Comparison of ENCODE assay signal across 25 cellular contexts in the genomic region with DNA sequence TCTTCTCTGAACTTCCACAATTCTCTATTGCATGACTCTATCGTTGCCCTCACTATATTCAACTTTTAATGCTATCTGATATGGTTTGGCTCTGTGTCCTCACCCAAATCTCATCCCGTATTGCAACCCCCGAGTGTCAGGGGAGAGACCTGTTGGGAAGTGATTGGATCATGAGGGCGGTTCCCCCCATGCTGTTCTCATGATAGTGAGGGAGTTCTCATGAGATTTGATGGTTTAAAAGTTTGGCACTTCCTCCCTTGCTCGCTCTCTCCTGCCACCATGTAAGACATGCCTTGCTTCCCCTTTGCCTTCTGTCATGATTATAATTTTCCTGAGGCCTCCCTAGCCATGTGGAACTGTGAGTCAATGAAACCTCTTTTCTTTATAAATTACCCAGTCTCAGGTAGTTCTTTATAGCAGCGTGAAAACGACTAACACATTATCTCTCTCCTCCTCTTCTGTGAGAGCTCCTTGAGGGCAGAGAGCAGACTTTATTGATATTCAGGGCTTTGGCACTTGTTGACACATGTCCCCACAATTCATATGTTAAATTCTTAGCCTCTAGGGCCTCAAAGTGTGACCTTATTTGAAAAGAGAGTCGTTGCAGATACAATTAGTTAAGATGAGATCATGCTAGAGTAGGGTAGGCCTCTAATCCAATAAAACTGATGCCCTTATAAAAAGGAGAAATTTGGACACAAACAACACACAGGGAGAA. TPM values are rescaled to one million over a fixed set of nuclear protein-coding genes. Genes with fewer than 3 reads are reported as not detected.
"Had no signal": no experiment of that assay in that cellular context is flagged by ENCODE, and none has a peak within 500 bp of the region (broad histone marks: within the 10 kb centered on the region; RNA-seq: fewer than 3 reads in every experiment).

No MANE protein-coding gene starts in this region.

- DNase-seq: activated CD4-positive, alpha-beta T cell treated with anti-CD3 and anti-CD28 coated beads for 4 hours; activated CD4-positive, alpha-beta T cell treated with anti-CD3 and anti-CD28 coated beads, Interleukin-2, amount 50 U/mL, for 4 hours; activated CD8-positive, alpha-beta memory T cell treated with anti-CD3 and anti-CD28 coated beads for 24 hours; activated effector memory CD4-positive, alpha-beta T cell treated with anti-CD3 and anti-CD28 coated beads, Interleukin-2, amount 50 U/mL, for 16 hours; activated naive CD4-positive, alpha-beta T cell treated with anti-CD3 and anti-CD28 coated beads, Interleukin-2, amount 10 ng/mL, durations not matched to agents 7 days and 5 days; activated naive CD8-positive, alpha-beta T cell treated with anti-CD3 and anti-CD28 coated beads, Interleukin-2, amount 10 ng/mL, durations not matched to agents 7 days and 5 days; dorsolateral prefrontal cortex; effector memory CD4-positive, alpha-beta T cell; heart left ventricle; hypothalamus; left lung; mucosa of descending colon; stimulated activated CD4-positive, alpha-beta T cell treated with anti-CD3 and anti-CD28 coated beads, Interleukin-4, amount 100 ng/mL, for 24 hours; uterus had no signal

- H3K27me3 ChIP-seq: brain microvascular endothelial cell, dorsolateral prefrontal cortex, heart left ventricle, left lung, uterus had no signal

- H3K27ac ChIP-seq: brain microvascular endothelial cell, coronary artery, dorsolateral prefrontal cortex, heart left ventricle, left lung, skin epidermis, thoracic aorta, uterus had no signal

- ATAC-seq: heart left ventricle; left lung; mucosa of descending colon; natural killer cell treated with Interleukin-12 subunit alpha and Interleukin-12 subunit beta and Interleukin-15 and Interleukin-18, amount 100 ng/mL, for 72 hours; sciatic nerve; stimulated activated effector memory CD8-positive, alpha-beta T cell treated with anti-CD3 and anti-CD28 coated beads, Interleukin-12 subunit alpha, Interleukin-12 subunit beta, amount 100 ng/mL, for 72 hours had no signal

- H3K9me3 ChIP-seq: heart left ventricle, left lung, mucosa of descending colon, thoracic aorta, uterus had no signal

- FAIRE-seq: astrocyte, islet of Langerhans had no signal

- H3K36me3 ChIP-seq: brain microvascular endothelial cell, heart left ventricle, left lung, thoracic aorta, uterus had no signal

- H3K4me3 ChIP-seq: coronary artery, dorsolateral prefrontal cortex, heart left ventricle, left lung, lung, mucosa of descending colon, skin epidermis, thoracic aorta, uterus had no signal

- H3K4me1 ChIP-seq: heart left ventricle, left lung, uterus had no signal

RNA-seq across cellular contexts. Expression of a gene that starts 52.1 kb away (rescaled TPM):
- total RNA-seq: myocyte had no signal
